Comparison of ENCODE assay signal across 16 cellular contexts in the genomic region with DNA sequence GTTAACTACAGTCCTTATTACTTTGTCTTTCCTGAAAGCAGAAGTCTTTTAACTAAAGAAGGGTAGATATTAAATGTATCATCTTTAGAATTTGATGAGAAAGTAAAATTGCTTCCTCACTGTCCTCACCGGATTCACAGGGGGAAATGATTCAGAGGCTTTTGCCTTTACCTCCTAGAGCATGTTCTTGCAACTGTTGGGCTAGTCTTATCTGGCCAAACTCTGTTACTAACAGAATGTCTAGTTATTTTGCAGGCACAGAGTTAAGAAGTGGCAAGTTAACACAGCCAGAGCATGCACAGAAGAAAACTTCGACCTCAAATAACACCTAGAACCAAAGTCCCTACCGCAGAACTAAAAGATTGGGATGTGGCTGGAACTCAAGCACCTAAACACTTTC.
"Had no signal": no experiment of that assay in that cellular context is flagged by ENCODE, and none has a peak within 500 bp of the region (broad histone marks: within the 10 kb centered on the region; RNA-seq: fewer than 3 reads in every experiment).

No MANE protein-coding gene starts in this region.

- ATAC-seq: mucosa of descending colon; natural killer cell treated with Interleukin-12 subunit alpha and Interleukin-12 subunit beta and Interleukin-15 and Interleukin-18, amount 100 ng/mL, for 72 hours had no signal

- H3K27ac Mint-ChIP-seq: activated naive CD4-positive, alpha-beta T cell treated with anti-CD3 and anti-CD28 coated beads, Interleukin-2, amount 50 U/mL, for 24 hours; activated T-helper 2 cell treated with anti-CD3 and anti-CD28 coated beads, Interferon-gamma antibody, Interleukin-2, Interleukin-4, amounts not matched to agents 10 μg/mL and 5 μg/mL and 100 μg/mL, durations not matched to agents 14 hours and 24 hours and 36 hours; natural killer cell treated with Interleukin-12 subunit alpha and Interleukin-12 subunit beta and Interleukin-15 and Interleukin-18, amount 100 ng/mL, for 72 hours; progenitor cell of endocrine pancreas had no signal

- H3K27me3 Mint-ChIP-seq: activated naive CD4-positive, alpha-beta T cell treated with anti-CD3 and anti-CD28 coated beads, Interleukin-2, amount 50 U/mL, for 24 hours; central memory CD8-positive, alpha-beta T cell; natural killer cell treated with Interleukin-12 subunit alpha and Interleukin-12 subunit beta and Interleukin-15 and Interleukin-18, amount 100 ng/mL, for 72 hours had no signal

- H3K4me2 ChIP-seq: smooth muscle cell had no signal

- H3K9me3 ChIP-seq: mucosa of descending colon, tibial artery, uterus had no signal

- H3K9me3 Mint-ChIP-seq: activated naive CD4-positive, alpha-beta T cell treated with anti-CD3 and anti-CD28 coated beads, Interleukin-2, amount 50 U/mL, for 24 hours; activated T-helper 2 cell treated with anti-CD3 and anti-CD28 coated beads, Interferon-gamma antibody, Interleukin-2, Interleukin-4, amounts not matched to agents 10 μg/mL and 5 μg/mL and 100 μg/mL, durations not matched to agents 14 hours and 24 hours and 36 hours; central memory CD8-positive, alpha-beta T cell; natural killer cell treated with Interleukin-12 subunit alpha and Interleukin-12 subunit beta and Interleukin-15 and Interleukin-18, amount 100 ng/mL, for 72 hours had no signal

- H3K4me3 ChIP-seq: lung, mucosa of descending colon, smooth muscle cell, tibial artery, uterus had no signal

- H3K4me1 ChIP-seq: tibial artery, uterus had no signal

- DNase-seq: activated CD4-positive, alpha-beta T cell treated with anti-CD3 and anti-CD28 coated beads, Interleukin-2, amount 50 U/mL, for 1 hour; activated CD4-positive, CD25-positive, alpha-beta regulatory T cell; hypothalamus; left cardiac atrium; mucosa of descending colon; occipital lobe; right cardiac atrium; tibial artery; uterus had no signal

- H3K27ac ChIP-seq: tibial artery, uterus had no signal

- H3K27me3 ChIP-seq: tibial artery, uterus had no signal

- H3K36me3 Mint-ChIP-seq: activated naive CD4-positive, alpha-beta T cell treated with anti-CD3 and anti-CD28 coated beads, Interleukin-2, amount 50 U/mL, for 24 hours; natural killer cell treated with Interleukin-12 subunit alpha and Interleukin-12 subunit beta and Interleukin-15 and Interleukin-18, amount 100 ng/mL, for 72 hours had no signal

- H3K4me3 Mint-ChIP-seq: activated naive CD4-positive, alpha-beta T cell treated with anti-CD3 and anti-CD28 coated beads, Interleukin-2, amount 50 U/mL, for 24 hours; central memory CD8-positive, alpha-beta T cell; natural killer cell treated with Interleukin-12 subunit alpha and Interleukin-12 subunit beta and Interleukin-15 and Interleukin-18, amount 100 ng/mL, for 72 hours had no signal

- H3K36me3 ChIP-seq: tibial artery, uterus had no signal
